In genomic region chr15:67685716-67686115, GRCh38 we compare ENCODE assay signal across 28 cellular contexts.
"Had no signal": no experiment of that assay in that cellular context is flagged by ENCODE, and none has a peak within 500 bp of the region (broad histone marks: within the 10 kb centered on the region; RNA-seq: fewer than 3 reads in every experiment).

No MANE protein-coding gene starts in this region.

- H3K27me3 ChIP-seq: adrenal gland, body of pancreas, brain microvascular endothelial cell, breast epithelium had no signal

- H3K4me3 ChIP-seq: adrenal gland, body of pancreas, breast epithelium had no signal

- H3K36me3 ChIP-seq: adrenal gland, brain microvascular endothelial cell, breast epithelium had no signal

- H3K27ac ChIP-seq: adrenal gland, body of pancreas, brain microvascular endothelial cell, breast epithelium, VCaP had no signal

- H3K4me1 ChIP-seq: adrenal gland, breast epithelium had no signal

- DNase-seq: activated B cell treated with CpG ODN at 0.5 μM for 24 hours; activated CD4-positive, alpha-beta memory T cell treated with anti-CD3 and anti-CD28 coated beads for 36 hours; activated CD4-positive, alpha-beta T cell treated with anti-CD3 and anti-CD28 coated beads for 4 hours; activated CD4-positive, alpha-beta T cell treated with anti-CD3 and anti-CD28 coated beads, Interleukin-2, amount 10 ng/mL, durations not matched to agents 24 days and 14 days; activated CD4-positive, alpha-beta T cell treated with anti-CD3 and anti-CD28 coated beads, Interleukin-2, amount 50 U/mL, for 1 hour; activated CD4-positive, alpha-beta T cell treated with anti-CD3 and anti-CD28 coated beads, Interleukin-2, amount 50 U/mL, for 4 hours; activated CD4-positive, CD25-positive, alpha-beta regulatory T cell treated with anti-CD3 and anti-CD28 coated beads, Interleukin-2, amount 50 U/mL, for 72 hours; activated CD8-positive, alpha-beta memory T cell treated with anti-CD3 and anti-CD28 coated beads, Interleukin-2, amount 10 ng/mL, durations not matched to agents 7 days and 5 days; activated CD8-positive, alpha-beta memory T cell treated with anti-CD3 and anti-CD28 coated beads, Interleukin-2, amount 50 U/mL, for 48 hours; activated CD8-positive, alpha-beta T cell treated with anti-CD3 and anti-CD28 coated beads for 36 hours; activated effector memory CD4-positive, alpha-beta T cell treated with Interleukin-2 at 50 U/mL for 16 hours; activated gamma-delta T cell; activated naive CD4-positive, alpha-beta T cell treated with anti-CD3 and anti-CD28 coated beads, Interleukin-2, amount 10 ng/mL, durations not matched to agents 7 days and 5 days; activated naive CD4-positive, alpha-beta T cell treated with Interleukin-2 at 50 U/mL for 16 hours; activated naive CD8-positive, alpha-beta T cell treated with anti-CD3 and anti-CD28 coated beads, Interleukin-2, amount 10 ng/mL, durations not matched to agents 7 days and 5 days; activated naive CD8-positive, alpha-beta T cell treated with anti-CD3 and anti-CD28 coated beads, Interleukin-2, amount 50 U/mL, for 24 hours; activated T-cell treated with anti-CD3 and anti-CD28 coated beads, Interleukin-2, amount 50 U/mL, for 24 hours; activated T-cell treated with anti-CD3 and anti-CD28 coated beads, Interleukin-2, amount 50 U/mL, for 48 hours; adrenal gland; amniotic stem cell; aorta; body of pancreas; brain microvascular endothelial cell; central memory CD4-positive, alpha-beta T cell; T-helper 1 cell; T-helper 9 cell had no signal

- ATAC-seq: activated CD8-positive, alpha-beta memory T cell treated with anti-CD3 and anti-CD28 coated beads, Interleukin-2, amount 10 ng/mL, durations not matched to agents 7 days and 5 days; activated CD8-positive, alpha-beta T cell treated with anti-CD3 and anti-CD28 coated beads for 36 hours; activated naive CD8-positive, alpha-beta T cell treated with anti-CD3 and anti-CD28 coated beads, Interleukin-2, amount 50 U/mL, for 24 hours; body of pancreas had no signal
